In the genomic region with DNA sequence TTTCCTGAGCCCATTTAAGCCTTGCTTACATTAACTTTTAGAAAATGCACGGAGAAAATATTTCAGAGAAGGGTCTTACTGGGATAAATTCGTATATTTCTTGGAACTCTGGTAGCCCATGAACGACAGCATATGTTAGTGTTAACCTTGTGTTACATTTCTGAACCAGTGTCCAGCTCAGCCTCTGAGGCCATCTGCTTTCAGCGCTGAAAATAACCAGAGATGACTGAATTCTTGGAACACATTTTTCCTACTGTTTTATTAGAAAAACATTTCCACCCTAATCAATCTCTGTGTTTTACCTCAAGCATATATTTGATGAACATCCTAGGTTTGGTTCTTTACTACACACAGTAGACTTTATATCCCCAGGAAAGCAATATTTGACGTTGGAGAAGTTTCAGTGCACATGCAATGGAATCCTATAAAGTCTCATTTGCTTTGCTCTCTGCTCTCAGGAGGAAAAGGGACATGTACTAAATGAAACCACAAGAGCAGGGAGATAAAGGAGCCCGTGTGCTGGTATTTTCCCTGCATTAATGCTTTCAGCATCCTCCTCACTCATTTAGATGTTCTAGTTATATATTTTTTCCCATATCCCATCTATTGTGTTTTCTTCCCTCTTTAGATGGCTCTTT, we compare ENCODE assay signal across 11 cellular contexts.
DNase-seq lines count a peak whose midpoint lies in the region; ATAC-seq and TF ChIP-seq lines count a peak whose summit lies in the region.
"Had no signal": no experiment of that assay in that cellular context is flagged by ENCODE, and none has a peak within 500 bp of the region (broad histone marks: within the 10 kb centered on the region; RNA-seq: fewer than 3 reads in every experiment).

No MANE protein-coding gene starts in this region.

- no peak for ATAC-seq in GM21515 (IDR thresholded peaks at IDR 0.05; ENCODE audit: unreplicated experiment)
- ATAC-seq in activated T-cell treated with anti-CD3 and anti-CD28 coated beads, Interleukin-2, amount 50 U/mL, for 72 hours (replicated peaks in 1 of 2) = no peak
- ATAC-seq in left colon = no peak
- ATAC-seq in HG03025 (IDR thresholded peaks at IDR 0.05; ENCODE audit: low FRiP score, unreplicated experiment) = no peak

- H3K9me3 ChIP-seq in A673 (ENCODE audit: low read depth, low read length, poor library complexity, severe bottlenecking) (no peaks in the 10 kb centered on the region), SK-N-SH (no peaks in the 10 kb centered on the region), neuron (ENCODE audit: low read length) (no peaks in the 10 kb centered on the region)
- H3K9me3 ChIP-seq: SJSA1 had no signal

- no peak overlapping the region for H3K4me3 Mint-ChIP-seq in activated T-cell treated with anti-CD3 and anti-CD28 coated beads, Interleukin-2, amount 50 U/mL, for 72 hours
- H3K4me3 Mint-ChIP-seq: activated CD4-positive, alpha-beta T cell treated with anti-CD3 and anti-CD28 coated beads, Interleukin-2, amount 10 ng/mL, durations not matched to agents 24 days and 14 days had no signal

- no peaks in the 10 kb centered on the region for H3K9me2 ChIP-seq in SK-N-SH

- no peaks in the 10 kb centered on the region for H4K20me1 ChIP-seq in SK-N-SH (ENCODE audit: insufficient read depth)

- CTCF ChIA-PET in A673 (lab: Charles Lee) = interaction anchor here (0.6 to 1.3 kb wide), 3 partner anchors 73 to 1720 kb away, joined by 3 read pairs; no protein-coding TSS in a partner anchor
- CTCF ChIA-PET in SK-N-SH (lab: Yijun Ruan, JAX) = interaction anchor here (0.6 to 2.4 kb wide), 34 partner anchors 8 to 1513 kb away, joined by 3 to 18 read pairs (median 4); a partner anchor contains a TSS

- peak; percentile 63 for TF ChIP-seq RAD21 in SK-N-SH (IDR thresholded peaks at IDR 0.05; ENCODE audit: low read length)

- H3K4me3 ChIP-seq in A673 (ENCODE audit: low read depth, low read length, poor library complexity, severe bottlenecking) (no peak overlapping the region), SK-N-SH (ENCODE audit: low read depth in 2 of 2, low read length in 1 of 2) (no peak overlapping the region), fibroblast of mammary gland (ENCODE audit: control insufficient read depth, low read depth, low read length) (no peak overlapping the region), neuron (ENCODE audit: low read length) (no peak overlapping the region)
- H3K4me3 ChIP-seq: SJSA1 had no signal

- H3K27ac Mint-ChIP-seq in activated T-cell treated with anti-CD3 and anti-CD28 coated beads, Interleukin-2, amount 50 U/mL, for 72 hours = no peak overlapping the region
- H3K27ac Mint-ChIP-seq: activated CD4-positive, alpha-beta T cell treated with anti-CD3 and anti-CD28 coated beads, Interleukin-2, amount 10 ng/mL, durations not matched to agents 24 days and 14 days had no signal

- H3K9ac ChIP-seq in SK-N-SH = no peak overlapping the region

- H3K4me1 Mint-ChIP-seq in activated T-cell treated with anti-CD3 and anti-CD28 coated beads, Interleukin-2, amount 50 U/mL, for 72 hours (ENCODE audit: low read depth) = no peaks in the 10 kb centered on the region
- H3K4me1 Mint-ChIP-seq: activated CD4-positive, alpha-beta T cell treated with anti-CD3 and anti-CD28 coated beads, Interleukin-2, amount 10 ng/mL, durations not matched to agents 24 days and 14 days had no signal

- H3K4me2 ChIP-seq in SK-N-SH = peak overlapping the region; percentile 23; the same call in 1 of the 2 replicates

- peaks cover 14% of the 10 kb centered on the region for H3K4me1 ChIP-seq in A673 (ENCODE audit: insufficient read depth, low read length, poor library complexity, severe bottlenecking)
- peaks cover 21 to 28% of the 10 kb centered on the region in 2 experiments for H3K4me1 ChIP-seq in SK-N-SH (ENCODE audit: control insufficient read depth in 1 of 2, insufficient read depth in 2 of 2, low read depth in 1 of 2, low read length in 1 of 2)
- H3K4me1 ChIP-seq in neuron (ENCODE audit: insufficient read depth, low read length) = peaks cover 13% of the 10 kb centered on the region

- H3F3A ChIP-seq in SK-N-SH (replicated peaks; ENCODE audit: insufficient read depth) = peaks cover 31% of the 10 kb centered on the region

- H3K9me3 Mint-ChIP-seq in activated T-cell treated with anti-CD3 and anti-CD28 coated beads, Interleukin-2, amount 50 U/mL, for 72 hours = no peaks in the 10 kb centered on the region
- H3K9me3 Mint-ChIP-seq: activated CD4-positive, alpha-beta T cell treated with anti-CD3 and anti-CD28 coated beads, Interleukin-2, amount 10 ng/mL, durations not matched to agents 24 days and 14 days had no signal

- H3K36me3 ChIP-seq in A673 (ENCODE audit: insufficient read depth, low read length, poor library complexity, severe bottlenecking) = no peaks in the 10 kb centered on the region
- H3K36me3 ChIP-seq in SK-N-SH (replicated peaks in 1 of 2; ENCODE audit: control insufficient read depth in 1 of 2, insufficient read depth in 2 of 2, low read length in 1 of 2) = no peaks in the 10 kb centered on the region
- no peaks in the 10 kb centered on the region for H3K36me3 ChIP-seq in neuron (ENCODE audit: insufficient read depth, low read length)
- H3K36me3 ChIP-seq: SJSA1 had no signal

- no TSS peak for BruUV-seq in A673 (replicated peaks; lab: Mats Ljungman, UMichigan)

- H3K27me3 ChIP-seq in A673 (replicated peaks; ENCODE audit: insufficient read depth, low read depth, low read length, poor library complexity) (no peaks in the 10 kb centered on the region), SK-N-SH (ENCODE audit: insufficient read depth) (no peaks in the 10 kb centered on the region), neuron (ENCODE audit: insufficient read depth, low read length) (no peaks in the 10 kb centered on the region)
- H3K27me3 ChIP-seq: SJSA1 had no signal

- no peak for DNase-seq in A673 (ENCODE audit: low spot score)
- DNase-seq in SK-N-SH = peak; percentile 44
- peak; percentile 43 for DNase-seq in fibroblast of mammary gland (ENCODE audit: low read depth)
- no peak for DNase-seq in activated T-cell treated with anti-CD3 and anti-CD28 coated beads, Interleukin-2, amount 50 U/mL, for 72 hours
- no peak for DNase-seq in left colon
- DNase-seq: activated CD4-positive, alpha-beta T cell treated with anti-CD3 and anti-CD28 coated beads, Interleukin-2, amount 10 ng/mL, durations not matched to agents 24 days and 14 days; NCI-H226 had no signal

- no peaks in the 10 kb centered on the region for H3K36me3 Mint-ChIP-seq in activated T-cell treated with anti-CD3 and anti-CD28 coated beads, Interleukin-2, amount 50 U/mL, for 72 hours (ENCODE audit: insufficient read depth in 2 of 2)

- peak overlapping the region; percentile 1 for H3K27ac ChIP-seq in A673 (ENCODE audit: low read depth, low read length, poor library complexity, severe bottlenecking)
- H3K27ac ChIP-seq in SK-N-SH (ENCODE audit: low read depth in 2 of 2, low read length in 1 of 2) = peak overlapping the region; percentile 84 to 95
- H3K27ac ChIP-seq: SJSA1 had no signal

- no peaks in the 10 kb centered on the region for H3K79me2 ChIP-seq in SK-N-SH (ENCODE audit: insufficient read depth)

- peak; percentile 74 to 77; a peak in 3 of 4 replicates for TF ChIP-seq EP300 in SK-N-SH (IDR thresholded peaks at IDR 0.05; ENCODE audit: borderline replicate concordance in 1 of 2, low read depth in 1 of 2, low read length in 1 of 2)

- POLR2A ChIA-PET in A673 (lab: Charles Lee; ENCODE audit: low non-redundant PET) (no interaction called here), SK-N-SH (lab: Yijun Ruan, JAX) (no interaction called here)

- peaks cover 15% of the 10 kb centered on the region for H3K27me3 Mint-ChIP-seq in activated T-cell treated with anti-CD3 and anti-CD28 coated beads, Interleukin-2, amount 50 U/mL, for 72 hours (ENCODE audit: low read depth)

- intact Hi-C loops in A673 (cut with micrococcal nuclease; ENCODE audit: unreplicated experiment) = loop anchor here (10.0 kb wide), 4 partner anchors 930 to 1450 kb away; no protein-coding TSS in a partner anchor
- intact Hi-C loops in left colon (cut with DNase I, micrococcal nuclease) = loop anchor here in 1 of 2 donors (10.0 kb wide), 1 partner anchor 1010 kb away; no protein-coding TSS in a partner anchor

- WGBS in SK-N-SH (ENCODE audit: low lambda C conversion rate) = 9% methylated on average over 6 of the region's 6 CpGs

- peak overlapping the region; percentile 8; the same call in 1 of the 2 replicates for H2AFZ ChIP-seq in SK-N-SH (ENCODE audit: low read depth)
- H2AFZ ChIP-seq in neuron (ENCODE audit: low read depth, low read length) = peak overlapping the region; percentile 97

- TF ChIP-seq CTCF in A673 (conservative IDR thresholded peaks at IDR 0.05; ENCODE audit: low read depth, low read length) (no peak), SK-N-SH (IDR thresholded peaks at IDR 0.05) (no peak), fibroblast of mammary gland (conservative IDR thresholded peaks at IDR 0.05; ENCODE audit: control insufficient read depth, insufficient read depth, low read depth, low read length) (no peak)

TF ChIP-seq in SK-N-SH, 30 proteins besides CTCF, POLR2A, EP300 and RAD21 (continues in another document):
- peak; percentile 45 for TF ChIP-seq JUND (IDR thresholded peaks at IDR 0.05)
- peak; percentile 65 for TF ChIP-seq RCOR1 (IDR thresholded peaks at IDR 0.05; ENCODE audit: low read length)
- 0 out of 2 replicates have a peak, but pooled peaks have one; percentile 19 for TF ChIP-seq TEAD4 (IDR thresholded peaks at IDR 0.05; ENCODE audit: borderline replicate concordance, insufficient read depth)
- no peak for TF ChIP-seq POLR2AphosphoS5 (IDR thresholded peaks at IDR 0.05; ENCODE audit: low read depth, low read length)
- no peak for TF ChIP-seq FOSL2 (IDR thresholded peaks at IDR 0.05; ENCODE audit: borderline replicate concordance, low read depth)
- TF ChIP-seq NRF1 (IDR thresholded peaks at IDR 0.05; ENCODE audit: low read depth, low read length) = no peak
- TF ChIP-seq TAF1 (IDR thresholded peaks at IDR 0.05; ENCODE audit: borderline replicate concordance, low read depth, low read length) = no peak
- TF ChIP-seq, protein P1, sequence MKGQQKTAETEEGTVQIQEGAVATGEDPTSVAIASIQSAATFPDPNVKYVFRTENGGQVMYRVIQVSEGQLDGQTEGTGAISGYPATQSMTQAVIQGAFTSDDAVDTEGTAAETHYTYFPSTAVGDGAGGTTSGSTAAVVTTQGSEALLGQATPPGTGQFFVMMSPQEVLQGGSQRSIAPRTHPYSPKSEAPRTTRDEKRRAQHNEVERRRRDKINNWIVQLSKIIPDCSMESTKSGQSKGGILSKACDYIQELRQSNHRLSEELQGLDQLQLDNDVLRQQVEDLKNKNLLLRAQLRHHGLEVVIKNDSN (IDR thresholded peaks at IDR 0.05; ENCODE audit: borderline replicate concordance, low read depth) = no peak
- no peak for TF ChIP-seq ELF1 (IDR thresholded peaks at IDR 0.05)
- TF ChIP-seq SIN3A (IDR thresholded peaks at IDR 0.05; ENCODE audit: borderline replicate concordance, low read depth, low read length) = no peak
- peak; percentile 93 for TF ChIP-seq TCF12 (IDR thresholded peaks at IDR 0.05)
- no peak for TF ChIP-seq RFX5 (IDR thresholded peaks at IDR 0.05; ENCODE audit: low read length)
- TF ChIP-seq GABPA (IDR thresholded peaks at IDR 0.05; ENCODE audit: low read depth) = no peak

Comparison
In these comparisons a context has a peak if more than half of its experiments do, and no peak if none do; other contexts are left out.
1. DNase-seq: peak in SK-N-SH (single experiment) and fibroblast of mammary gland (single experiment); none in A673 (single experiment), activated T-cell treated with anti-CD3 and anti-CD28 coated beads, Interleukin-2, amount 50 U/mL, for 72 hours (0 of 2) and left colon (0 of 2).